Comparison of ENCODE assay signal across 1 cellular context in the genomic region with DNA sequence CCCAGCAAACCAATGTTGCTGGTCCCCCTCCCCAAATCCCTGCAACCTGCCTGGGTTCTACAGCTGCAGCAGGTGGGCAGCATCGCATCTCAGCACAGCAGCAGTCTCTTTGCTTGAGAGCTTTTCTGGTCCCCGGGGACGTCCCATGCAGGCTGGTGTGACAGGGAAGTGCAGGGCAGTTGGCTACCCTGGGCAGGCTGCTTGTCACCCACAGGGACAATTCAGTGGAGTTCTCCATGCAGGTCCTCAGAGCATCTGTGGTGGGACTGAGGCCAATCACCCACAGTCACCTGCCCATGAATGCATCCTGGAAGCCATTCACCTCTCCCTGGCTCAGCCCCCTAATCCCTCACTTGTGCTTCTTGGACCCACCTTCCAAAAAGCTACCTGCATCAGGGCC.
TF ChIP-seq lines count a peak whose summit lies in the region.

No MANE protein-coding gene starts in this region.

TF ChIP-seq in H1, 55 proteins besides CTCF, POLR2A, EP300 and RAD21 (continued from another document):
- no peak for TF ChIP-seq KDM4A (IDR thresholded peaks at IDR 0.05; ENCODE audit: low read depth, low read length, severe bottlenecking)
- TF ChIP-seq SP4 (IDR thresholded peaks at IDR 0.05; ENCODE audit: low read length) = no peak
- no peak for TF ChIP-seq POLR2AphosphoS5 (IDR thresholded peaks at IDR 0.05; ENCODE audit: low read depth, low read length)
- TF ChIP-seq KDM1A (IDR thresholded peaks at IDR 0.05; ENCODE audit: borderline replicate concordance, low read length) = no peak
- TF ChIP-seq RFX5 (IDR thresholded peaks at IDR 0.05; ENCODE audit: borderline replicate concordance, low read depth, low read length) = no peak
- TF ChIP-seq RNF2 (IDR thresholded peaks at IDR 0.05; ENCODE audit: borderline replicate concordance, low read depth, low read length, missing control alignments, poor library complexity, severe bottlenecking) = no peak
- TF ChIP-seq, protein P1, sequence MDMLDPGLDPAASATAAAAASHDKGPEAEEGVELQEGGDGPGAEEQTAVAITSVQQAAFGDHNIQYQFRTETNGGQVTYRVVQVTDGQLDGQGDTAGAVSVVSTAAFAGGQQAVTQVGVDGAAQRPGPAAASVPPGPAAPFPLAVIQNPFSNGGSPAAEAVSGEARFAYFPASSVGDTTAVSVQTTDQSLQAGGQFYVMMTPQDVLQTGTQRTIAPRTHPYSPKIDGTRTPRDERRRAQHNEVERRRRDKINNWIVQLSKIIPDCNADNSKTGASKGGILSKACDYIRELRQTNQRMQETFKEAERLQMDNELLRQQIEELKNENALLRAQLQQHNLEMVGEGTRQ (IDR thresholded peaks at IDR 0.05; ENCODE audit: low read length) = no peak
- TF ChIP-seq E2F6 (IDR thresholded peaks at IDR 0.05) = no peak
- TF ChIP-seq TAF1 (IDR thresholded peaks at IDR 0.05; ENCODE audit: low read depth, low read length) = no peak
- TF ChIP-seq, protein P2, sequence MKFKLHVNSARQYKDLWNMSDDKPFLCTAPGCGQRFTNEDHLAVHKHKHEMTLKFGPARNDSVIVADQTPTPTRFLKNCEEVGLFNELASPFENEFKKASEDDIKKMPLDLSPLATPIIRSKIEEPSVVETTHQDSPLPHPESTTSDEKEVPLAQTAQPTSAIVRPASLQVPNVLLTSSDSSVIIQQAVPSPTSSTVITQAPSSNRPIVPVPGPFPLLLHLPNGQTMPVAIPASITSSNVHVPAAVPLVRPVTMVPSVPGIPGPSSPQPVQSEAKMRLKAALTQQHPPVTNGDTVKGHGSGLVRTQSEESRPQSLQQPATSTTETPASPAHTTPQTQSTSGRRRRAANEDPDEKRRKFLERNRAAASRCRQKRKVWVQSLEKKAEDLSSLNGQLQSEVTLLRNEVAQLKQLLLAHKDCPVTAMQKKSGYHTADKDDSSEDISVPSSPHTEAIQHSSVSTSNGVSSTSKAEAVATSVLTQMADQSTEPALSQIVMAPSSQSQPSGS (IDR thresholded peaks at IDR 0.05; ENCODE audit: low read length) = no peak
- TF ChIP-seq SAP30 (IDR thresholded peaks at IDR 0.05; ENCODE audit: insufficient read depth, insufficient replicate concordance, low read length) = no peak
- no peak for TF ChIP-seq SIRT6 (IDR thresholded peaks at IDR 0.05; ENCODE audit: low read length)
- TF ChIP-seq KDM5A (IDR thresholded peaks at IDR 0.05; ENCODE audit: low read length) = no peak
- TF ChIP-seq TAF7 (optimal IDR thresholded peaks at IDR 0.05; ENCODE audit: borderline replicate concordance, low read depth, low read length) = no peak
- TF ChIP-seq RBBP5 (IDR thresholded peaks at IDR 0.05; ENCODE audit: borderline replicate concordance, low read depth, low read length) = no peak
